17 cellular contexts compared by ENCODE assay signal in the genomic region with DNA sequence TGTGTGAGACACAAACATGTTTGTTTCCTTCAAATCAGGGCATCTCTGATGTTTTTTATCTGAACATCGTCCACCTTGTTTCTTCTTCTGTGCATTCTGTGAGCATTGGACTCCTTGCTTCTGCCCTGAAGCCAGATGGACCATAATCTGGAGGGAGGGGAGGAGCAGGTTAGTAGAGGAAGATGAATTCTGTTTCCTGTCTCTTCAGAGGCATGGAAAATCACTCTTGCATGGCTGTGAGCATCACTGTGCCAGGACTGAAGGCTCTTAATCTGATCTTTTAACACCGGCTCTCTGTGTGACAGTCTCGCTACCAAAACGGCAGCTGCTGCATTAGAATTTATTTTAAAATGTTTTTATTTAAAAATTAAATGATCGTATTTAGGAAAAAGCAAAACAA.
"Had no signal": no experiment of that assay in that cellular context is flagged by ENCODE, and none has a peak within 500 bp of the region (broad histone marks: within the 10 kb centered on the region; RNA-seq: fewer than 3 reads in every experiment).

No MANE protein-coding gene starts in this region.

- DNase-seq: activated CD4-positive, alpha-beta T cell treated with anti-CD3 and anti-CD28 coated beads, Interleukin-2, amount 10 ng/mL, durations not matched to agents 7 days and 5 days; activated CD4-positive, CD25-positive, alpha-beta regulatory T cell; activated naive CD4-positive, alpha-beta T cell; anterior cingulate cortex; hippocampal formation; mucosa of descending colon; naive thymus-derived CD4-positive, alpha-beta T cell; stimulated activated CD4-positive, alpha-beta T cell treated with anti-CD3 and anti-CD28 coated beads, Interleukin-2, amount 100 ng/mL, for 48 hours; T-helper 2 cell; tibial artery had no signal

- H3K27me3 Mint-ChIP-seq: activated CD4-positive, alpha-beta T cell treated with anti-CD3 and anti-CD28 coated beads, Interleukin-2, amount 10 ng/mL, durations not matched to agents 7 days and 5 days; naive thymus-derived CD4-positive, alpha-beta T cell; stimulated activated memory B cell treated with anti-CD40 and anti-IgM and Interleukin-4, amounts not matched to agents 10 μg/mL and 1 μg/mL and 100 μg/mL, for 72 hours had no signal

- H3K27me3 ChIP-seq: right atrium auricular region, tibial artery had no signal

- ATAC-seq: left lobe of liver; mucosa of descending colon; naive thymus-derived CD4-positive, alpha-beta T cell; stimulated activated memory B cell treated with anti-CD40 and anti-IgM and Interleukin-4, amounts not matched to agents 10 μg/mL and 1 μg/mL and 100 μg/mL, for 72 hours had no signal

- H3K9me3 ChIP-seq: mucosa of descending colon, right atrium auricular region, tibial artery had no signal

- H3K36me3 ChIP-seq: right atrium auricular region, tibial artery had no signal

- H3K27ac Mint-ChIP-seq: activated CD4-positive, alpha-beta T cell treated with anti-CD3 and anti-CD28 coated beads, Interleukin-2, amount 10 ng/mL, durations not matched to agents 7 days and 5 days; activated T-helper 1 cell treated with anti-CD3 and anti-CD28 coated beads, Interleukin-12 subunit alpha, Interleukin-12 subunit beta, Interleukin-2, Interleukin-4 antibody, amounts not matched to agents 30 ng/mL and 10 ng/mL and 1 ng/mL, durations not matched to agents 14 hours and 24 hours and 36 hours; stimulated activated memory B cell treated with anti-CD40 and anti-IgM and Interleukin-4, amounts not matched to agents 10 μg/mL and 1 μg/mL and 100 μg/mL, for 72 hours had no signal

- H3K9me3 Mint-ChIP-seq: activated T-helper 1 cell treated with anti-CD3 and anti-CD28 coated beads, Interleukin-12 subunit alpha, Interleukin-12 subunit beta, Interleukin-2, Interleukin-4 antibody, amounts not matched to agents 30 ng/mL and 10 ng/mL and 1 ng/mL, durations not matched to agents 14 hours and 24 hours and 36 hours; naive thymus-derived CD4-positive, alpha-beta T cell; stimulated activated memory B cell treated with anti-CD40 and anti-IgM and Interleukin-4, amounts not matched to agents 10 μg/mL and 1 μg/mL and 100 μg/mL, for 72 hours had no signal

- H3K4me3 Mint-ChIP-seq: activated CD4-positive, alpha-beta T cell treated with anti-CD3 and anti-CD28 coated beads, Interleukin-2, amount 10 ng/mL, durations not matched to agents 7 days and 5 days; activated T-helper 1 cell treated with anti-CD3 and anti-CD28 coated beads, Interleukin-12 subunit alpha, Interleukin-12 subunit beta, Interleukin-2, Interleukin-4 antibody, amounts not matched to agents 30 ng/mL and 10 ng/mL and 1 ng/mL, durations not matched to agents 14 hours and 24 hours and 36 hours; naive thymus-derived CD4-positive, alpha-beta T cell; stimulated activated memory B cell treated with anti-CD40 and anti-IgM and Interleukin-4, amounts not matched to agents 10 μg/mL and 1 μg/mL and 100 μg/mL, for 72 hours had no signal

- H3K4me3 ChIP-seq: mucosa of descending colon, right atrium auricular region, tibial artery had no signal

- FAIRE-seq: bronchial epithelial cell, keratinocyte, urothelium cell line had no signal
